In the genomic region with DNA sequence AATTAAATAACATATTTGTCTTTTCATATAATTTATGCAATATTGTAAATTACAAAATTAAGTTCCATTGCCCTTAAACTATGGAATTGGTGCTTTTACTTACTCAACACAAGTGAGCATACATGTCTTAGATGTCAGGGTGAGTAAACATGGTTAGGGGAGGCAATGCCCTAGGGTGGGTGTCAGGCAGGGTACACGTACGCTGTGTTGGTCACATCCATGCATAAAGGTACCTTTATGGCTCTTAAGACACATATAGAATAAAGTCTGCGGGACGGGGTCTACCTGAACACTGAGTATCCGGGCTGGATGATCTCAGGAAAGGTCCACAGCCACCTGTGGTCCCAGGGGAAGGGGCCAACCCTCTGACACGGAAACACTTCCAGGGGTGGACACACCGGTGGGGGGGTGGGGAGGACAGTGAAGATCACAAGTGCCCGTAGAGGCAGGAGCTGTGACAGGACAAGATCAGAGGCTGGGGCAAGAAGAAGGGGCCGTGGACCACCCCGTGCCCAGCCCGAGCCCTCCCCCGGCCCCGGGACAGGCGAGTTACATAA, we compare ENCODE assay signal across 8 cellular contexts. TPM values are rescaled to one million over a fixed set of nuclear protein-coding genes. Genes with fewer than 3 reads are reported as not detected.
DNase-seq lines count a peak whose midpoint lies in the region; ATAC-seq, FAIRE-seq and TF ChIP-seq lines count a peak whose summit lies in the region.

No MANE protein-coding gene starts in this region.

- CTCF ChIA-PET in naive thymus-derived CD4-positive, alpha-beta T cell (lab: Charles Lee), result interaction anchor here (0.8 to 1.2 kb wide), 2 partner anchors 25 to 881 kb away, joined by 3 to 5 read pairs; partner anchors contain the start of gene LBR

- no peak for FAIRE-seq in D721Med (lab: Jason Lieb, UNC)
- FAIRE-seq in H54 (lab: Jason Lieb, UNC), result no peak

- intact Hi-C loops in naive thymus-derived CD4-positive, alpha-beta T cell (cut with micrococcal nuclease), result loop anchor here (2.0 to 10.0 kb wide), 8 partner anchors 25 to 863 kb away; partner anchors contain the start of genes H3-3A (in 2 of the 2) and ACBD3 (in 1 of the 2)

- peak overlapping the region; percentile 95 for H3K4me3 ChIP-seq in duodenal mucosa (ENCODE audit: low read depth in 1 of 2, low read length in 2 of 2)
- H3K4me3 ChIP-seq in naive thymus-derived CD4-positive, alpha-beta T cell (ENCODE audit: low read length), result peak overlapping the region; percentile 99

- H3K27me3 Mint-ChIP-seq in naive thymus-derived CD4-positive, alpha-beta T cell, result peaks cover 3 to 16% (median 8%) of the 10 kb centered on the region in 5 donors

- peak overlapping the region; percentile 88 to 95 (median 92) for H3K4me3 Mint-ChIP-seq in naive thymus-derived CD4-positive, alpha-beta T cell

- H3K4me1 ChIP-seq in duodenal mucosa (ENCODE audit: control insufficient read depth in 1 of 2, insufficient read depth in 2 of 2, low read length in 2 of 2), result peaks cover 27 to 29% of the 10 kb centered on the region in 2 donors
- H3K4me1 ChIP-seq in naive thymus-derived CD4-positive, alpha-beta T cell (ENCODE audit: control insufficient read depth in 2 of 2, insufficient read depth in 2 of 2, low read length in 2 of 2), result peaks cover 5% of the 10 kb centered on the region in 2 donors

- H3K36me3 ChIP-seq in duodenal mucosa (ENCODE audit: control insufficient read depth in 1 of 2, insufficient read depth in 2 of 2, low read length in 2 of 2), result no peaks in the 10 kb centered on the region
- peaks cover 0 to 4% (median 0%) of the 10 kb centered on the region in 3 experiments for H3K36me3 ChIP-seq in naive thymus-derived CD4-positive, alpha-beta T cell (ENCODE audit: control insufficient read depth in 2 of 3, insufficient read depth in 3 of 3, low read length in 3 of 3)

- DNase-seq in SKM-1 (lab: John Stamatoyannopoulos, UW; ENCODE audit: unreplicated experiment) (peak; percentile 29), SKM-1 treated with dmso at 0.1 percent for 144 hours (lab: John Stamatoyannopoulos, UW; ENCODE audit: unreplicated experiment) (no peak), SW480 (ENCODE audit: low spot score) (peak; percentile 25), D721Med (ENCODE audit: insufficient read length, low spot score) (no peak), H54 (ENCODE audit: insufficient read length, low spot score) (no peak)
- peak in 1 of 9 donors; percentile 16 for DNase-seq in naive thymus-derived CD4-positive, alpha-beta T cell

- ATAC-seq in HG03097 (IDR thresholded peaks at IDR 0.05; ENCODE audit: low FRiP score, unreplicated experiment), result peak; percentile 12
- no peak for ATAC-seq in naive thymus-derived CD4-positive, alpha-beta T cell

- H3K9ac ChIP-seq in duodenal mucosa (ENCODE audit: low read depth in 1 of 2, low read length in 2 of 2), result peak overlapping the region; percentile 67 to 92

- TF ChIP-seq CTCF in D721Med (IDR thresholded peaks at IDR 0.05; ENCODE audit: insufficient read depth, missing control alignments), result no peak

- H3K9me3 ChIP-seq in duodenal mucosa (ENCODE audit: control insufficient read depth in 1 of 2, low read length in 2 of 2), result no peaks in the 10 kb centered on the region
- H3K9me3 ChIP-seq in naive thymus-derived CD4-positive, alpha-beta T cell (ENCODE audit: control insufficient read depth in 2 of 3, low read length in 3 of 3), result no peaks in the 10 kb centered on the region

- POLR2A ChIA-PET in naive thymus-derived CD4-positive, alpha-beta T cell (lab: Charles Lee), result interaction anchor here (1.0 to 1.7 kb wide), 4 partner anchors 29 to 309 kb away, joined by 3 to 8 read pairs (median 3); partner anchors contain the start of genes PARP1 and SDE2

- H3K27me3 ChIP-seq in duodenal mucosa (ENCODE audit: control insufficient read depth in 1 of 2, insufficient read depth in 2 of 2, low read length in 2 of 2), result no peaks in the 10 kb centered on the region
- H3K27me3 ChIP-seq in naive thymus-derived CD4-positive, alpha-beta T cell (ENCODE audit: control insufficient read depth in 2 of 2, insufficient read depth in 2 of 2, low read length in 2 of 2), result peaks cover 0 to 4% of the 10 kb centered on the region in 2 donors

- H3K36me3 Mint-ChIP-seq in naive thymus-derived CD4-positive, alpha-beta T cell, result peaks cover 0 to 1% (median 0%) of the 10 kb centered on the region in 5 donors

- peak overlapping the region; percentile 34 to 97 (median 85) for H3K27ac Mint-ChIP-seq in naive thymus-derived CD4-positive, alpha-beta T cell

- no peak overlapping the region for H3K27ac ChIP-seq in duodenal mucosa (ENCODE audit: low read depth, low read length)
- peak overlapping the region; percentile 76 for H3K27ac ChIP-seq in naive thymus-derived CD4-positive, alpha-beta T cell (ENCODE audit: low read depth, low read length)

- H3K9me3 Mint-ChIP-seq in naive thymus-derived CD4-positive, alpha-beta T cell, result no peaks in the 10 kb centered on the region

- H3K4me1 Mint-ChIP-seq in naive thymus-derived CD4-positive, alpha-beta T cell, result peaks cover 14 to 39% (median 23%) of the 10 kb centered on the region in 7 donors

- TF ChIP-seq POLR2A in H54 (IDR thresholded peaks at IDR 0.05; ENCODE audit: low read depth, low read length), result no peak

RNA-seq across cellular contexts. Expression of gene LIN9, which starts 0.7 kb away (rescaled TPM):
- total RNA-seq in naive thymus-derived CD4-positive, alpha-beta T cell, result 1 to 10 TPM; 2.0 to 8.0 (median 5.0) TPM
- 1 to 10 TPM; 4.8 to 5.2 TPM for polyA plus RNA-seq in naive thymus-derived CD4-positive, alpha-beta T cell

Comparison
In these comparisons a context has a peak if more than half of its experiments do, and no peak if none do; other contexts are left out.
1. DNase-seq: peak in SKM-1 (single experiment) and SW480 (single experiment); none in SKM-1 treated with dmso at 0.1 percent for 144 hours (single experiment), D721Med (single experiment) and H54 (single experiment).